In the genomic region with DNA sequence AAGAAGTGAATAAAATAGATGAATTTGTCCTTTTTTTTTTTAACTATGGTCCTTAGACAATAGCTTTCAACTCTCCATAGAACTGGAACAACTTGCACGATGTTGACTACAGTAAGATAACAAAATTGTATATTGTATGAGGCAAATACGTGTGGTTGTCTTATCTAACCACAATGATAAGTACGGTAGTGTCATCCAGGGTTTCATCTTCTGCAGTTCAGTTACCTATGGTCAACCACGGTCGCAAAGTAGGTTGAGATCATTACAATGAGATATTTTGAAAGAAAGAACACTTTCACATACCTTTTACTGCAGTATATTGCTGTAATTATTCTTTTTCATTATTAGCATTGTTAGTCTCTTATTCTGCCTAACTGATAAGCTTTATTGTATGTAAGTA, we compare ENCODE assay signal across 18 cellular contexts.
DNase-seq lines count a peak whose midpoint lies in the region; ATAC-seq and TF ChIP-seq lines count a peak whose summit lies in the region.
"Had no signal": no experiment of that assay in that cellular context is flagged by ENCODE, and none has a peak within 500 bp of the region (broad histone marks: within the 10 kb centered on the region; RNA-seq: fewer than 3 reads in every experiment).

No MANE protein-coding gene starts in this region.

- ATAC-seq in activated T-cell treated with anti-CD3 and anti-CD28 coated beads, Interleukin-2, amount 50 U/mL, for 72 hours (replicated peaks in 1 of 2): peak; percentile 50 to 60
- no peak for ATAC-seq in activated CD8-positive, alpha-beta T cell treated with anti-CD3 and anti-CD28 coated beads for 36 hours
- ATAC-seq in effector memory CD8-positive, alpha-beta T cell (replicated peaks): peak; percentile 43
- ATAC-seq in stimulated activated naive CD8-positive, alpha-beta T cell treated with anti-CD3 and anti-CD28 coated beads, Interleukin-15, amount 100 ng/mL, for 72 hours: peak; percentile 87
- ATAC-seq: CD8-positive, alpha-beta T cell; GM12878 had no signal

- peaks cover 26% of the 10 kb centered on the region for H3K4me1 Mint-ChIP-seq in activated T-cell treated with anti-CD3 and anti-CD28 coated beads, Interleukin-2, amount 50 U/mL, for 72 hours (ENCODE audit: low read depth)
- peaks cover 22% of the 10 kb centered on the region for H3K4me1 Mint-ChIP-seq in activated T-cell treated with anti-CD3 and anti-CD28 coated beads, Interleukin-2, amount 50 U/mL, for 24 hours (ENCODE audit: low read depth)
- peaks cover 5% of the 10 kb centered on the region for H3K4me1 Mint-ChIP-seq in activated CD8-positive, alpha-beta T cell treated with anti-CD3 and anti-CD28 coated beads for 36 hours (ENCODE audit: low read depth)
- peaks cover 0 to 4% of the 10 kb centered on the region in 2 donors for H3K4me1 Mint-ChIP-seq in effector memory CD8-positive, alpha-beta T cell (ENCODE audit: low read depth in 2 of 2)
- peaks cover 16% of the 10 kb centered on the region for H3K4me1 Mint-ChIP-seq in stimulated activated naive CD8-positive, alpha-beta T cell treated with anti-CD3 and anti-CD28 coated beads, Interleukin-15, amount 100 ng/mL, for 72 hours
- no peaks in the 10 kb centered on the region for H3K4me1 Mint-ChIP-seq in neural progenitor cell
- H3K4me1 Mint-ChIP-seq: B cell had no signal

- no peak overlapping the region for H3K4me3 Mint-ChIP-seq in activated T-cell treated with anti-CD3 and anti-CD28 coated beads, Interleukin-2, amount 50 U/mL, for 72 hours
- H3K4me3 Mint-ChIP-seq in activated T-cell treated with anti-CD3 and anti-CD28 coated beads, Interleukin-2, amount 50 U/mL, for 24 hours: no peak overlapping the region
- no peak overlapping the region for H3K4me3 Mint-ChIP-seq in activated CD8-positive, alpha-beta T cell treated with anti-CD3 and anti-CD28 coated beads for 36 hours
- H3K4me3 Mint-ChIP-seq in effector memory CD8-positive, alpha-beta T cell: no peak overlapping the region
- H3K4me3 Mint-ChIP-seq in stimulated activated naive CD8-positive, alpha-beta T cell treated with anti-CD3 and anti-CD28 coated beads, Interleukin-15, amount 100 ng/mL, for 72 hours: no peak overlapping the region
- H3K4me3 Mint-ChIP-seq in neural progenitor cell: no peak overlapping the region
- H3K4me3 Mint-ChIP-seq: B cell; CD8-positive, alpha-beta T cell; H9 had no signal

- CTCF ChIA-PET in activated CD8-positive, alpha-beta T cell treated with anti-CD3 and anti-CD28 coated beads for 36 hours (lab: Charles Lee): no interaction called here

- H3K27ac Mint-ChIP-seq in activated T-cell treated with anti-CD3 and anti-CD28 coated beads, Interleukin-2, amount 50 U/mL, for 72 hours: no peak overlapping the region
- H3K27ac Mint-ChIP-seq in activated T-cell treated with anti-CD3 and anti-CD28 coated beads, Interleukin-2, amount 50 U/mL, for 24 hours: no peak overlapping the region
- H3K27ac Mint-ChIP-seq in activated CD8-positive, alpha-beta T cell treated with anti-CD3 and anti-CD28 coated beads for 36 hours: no peak overlapping the region
- no peak overlapping the region for H3K27ac Mint-ChIP-seq in effector memory CD8-positive, alpha-beta T cell
- H3K27ac Mint-ChIP-seq in stimulated activated naive CD8-positive, alpha-beta T cell treated with anti-CD3 and anti-CD28 coated beads, Interleukin-15, amount 100 ng/mL, for 72 hours: no peak overlapping the region
- no peak overlapping the region for H3K27ac Mint-ChIP-seq in neural progenitor cell
- H3K27ac Mint-ChIP-seq: B cell; CD8-positive, alpha-beta T cell; H9 had no signal

- H3F3A ChIP-seq in neural progenitor cell (ENCODE audit: low read depth): no peaks in the 10 kb centered on the region

- H3K79me2 ChIP-seq in neural progenitor cell (ENCODE audit: low read depth): no peaks in the 10 kb centered on the region

- no peak for TF ChIP-seq CTCF in activated CD8-positive, alpha-beta T cell treated with anti-CD3 and anti-CD28 coated beads for 36 hours (IDR thresholded peaks at IDR 0.05)
- no peak for TF ChIP-seq CTCF in neural progenitor cell (IDR thresholded peaks at IDR 0.05)

- H3K27me3 ChIP-seq in neural progenitor cell: no peaks in the 10 kb centered on the region
- H3K27me3 ChIP-seq: BLaER1 treated with 17β-estradiol and CSF1 and Interleukin-3, amounts not matched to agents 10 nM and 100 nM had no signal

- H2AFZ ChIP-seq in neural progenitor cell (replicated peaks): no peak overlapping the region

- H3K9me3 ChIP-seq in neural progenitor cell (ENCODE audit: low read depth): no peaks in the 10 kb centered on the region
- H3K9me3 ChIP-seq: BLaER1 treated with 17β-estradiol and CSF1 and Interleukin-3, amounts not matched to agents 10 nM and 100 nM had no signal

- intact Hi-C loops in activated CD8-positive, alpha-beta T cell treated with anti-CD3 and anti-CD28 coated beads for 36 hours (cut with micrococcal nuclease): no loop called here

- H3K4me3 ChIP-seq in neural progenitor cell: no peak overlapping the region
- H3K4me3 ChIP-seq: BLaER1 treated with 17β-estradiol and CSF1 and Interleukin-3, amounts not matched to agents 10 nM and 100 nM; GM12878 had no signal

- no peak overlapping the region for H3K27ac ChIP-seq in neural progenitor cell
- H3K27ac ChIP-seq: BLaER1 treated with 17β-estradiol and CSF1 and Interleukin-3, amounts not matched to agents 10 nM and 100 nM had no signal

- peaks cover 0 to 2% of the 10 kb centered on the region in 2 donors for H3K9me3 Mint-ChIP-seq in activated T-cell treated with anti-CD3 and anti-CD28 coated beads, Interleukin-2, amount 50 U/mL, for 72 hours
- no peaks in the 10 kb centered on the region for H3K9me3 Mint-ChIP-seq in activated T-cell treated with anti-CD3 and anti-CD28 coated beads, Interleukin-2, amount 50 U/mL, for 24 hours
- H3K9me3 Mint-ChIP-seq in activated CD8-positive, alpha-beta T cell treated with anti-CD3 and anti-CD28 coated beads for 36 hours: no peaks in the 10 kb centered on the region
- peaks cover 0 to 1% of the 10 kb centered on the region in 2 donors for H3K9me3 Mint-ChIP-seq in effector memory CD8-positive, alpha-beta T cell
- H3K9me3 Mint-ChIP-seq in stimulated activated naive CD8-positive, alpha-beta T cell treated with anti-CD3 and anti-CD28 coated beads, Interleukin-15, amount 100 ng/mL, for 72 hours: no peaks in the 10 kb centered on the region
- no peaks in the 10 kb centered on the region for H3K9me3 Mint-ChIP-seq in neural progenitor cell
- H3K9me3 Mint-ChIP-seq: H9 had no signal

- no peaks in the 10 kb centered on the region for H3K4me1 ChIP-seq in neural progenitor cell

- no peaks in the 10 kb centered on the region for H3K36me3 Mint-ChIP-seq in activated T-cell treated with anti-CD3 and anti-CD28 coated beads, Interleukin-2, amount 50 U/mL, for 72 hours (ENCODE audit: insufficient read depth in 2 of 2)
- H3K36me3 Mint-ChIP-seq in activated T-cell treated with anti-CD3 and anti-CD28 coated beads, Interleukin-2, amount 50 U/mL, for 24 hours (ENCODE audit: low read depth): no peaks in the 10 kb centered on the region
- H3K36me3 Mint-ChIP-seq in activated CD8-positive, alpha-beta T cell treated with anti-CD3 and anti-CD28 coated beads for 36 hours (ENCODE audit: low read depth): no peaks in the 10 kb centered on the region
- H3K36me3 Mint-ChIP-seq in effector memory CD8-positive, alpha-beta T cell (ENCODE audit: insufficient read depth): no peaks in the 10 kb centered on the region
- H3K36me3 Mint-ChIP-seq in neural progenitor cell: peaks cover 2% of the 10 kb centered on the region
- H3K36me3 Mint-ChIP-seq: CD8-positive, alpha-beta T cell had no signal

- peak in 1 of 2 donors; percentile 6 for DNase-seq in activated T-cell treated with anti-CD3 and anti-CD28 coated beads, Interleukin-2, amount 50 U/mL, for 72 hours
- no peak for DNase-seq in activated T-cell treated with anti-CD3 and anti-CD28 coated beads, Interleukin-2, amount 50 U/mL, for 24 hours
- DNase-seq in activated CD8-positive, alpha-beta T cell treated with anti-CD3 and anti-CD28 coated beads for 36 hours: peak; percentile 5
- no peak for DNase-seq in effector memory CD8-positive, alpha-beta T cell
- DNase-seq in stimulated activated naive CD8-positive, alpha-beta T cell treated with anti-CD3 and anti-CD28 coated beads, Interleukin-15, amount 100 ng/mL, for 72 hours: peak in 1 of 2 donors; percentile 17
- DNase-seq in H4 (ENCODE audit: low spot score): no peak
- no peak for DNase-seq in germinal center (ENCODE audit: low spot score)
- DNase-seq in neural progenitor cell (ENCODE audit: low spot score): no peak
- DNase-seq: 8988T; Calu3; CD8-positive, alpha-beta T cell; DND-41; EL; GOT3; H9 had no signal

- H3K27me3 Mint-ChIP-seq in activated T-cell treated with anti-CD3 and anti-CD28 coated beads, Interleukin-2, amount 50 U/mL, for 72 hours (ENCODE audit: low read depth): no peaks in the 10 kb centered on the region
- no peaks in the 10 kb centered on the region for H3K27me3 Mint-ChIP-seq in activated T-cell treated with anti-CD3 and anti-CD28 coated beads, Interleukin-2, amount 50 U/mL, for 24 hours
- no peaks in the 10 kb centered on the region for H3K27me3 Mint-ChIP-seq in activated CD8-positive, alpha-beta T cell treated with anti-CD3 and anti-CD28 coated beads for 36 hours
- H3K27me3 Mint-ChIP-seq in effector memory CD8-positive, alpha-beta T cell: peaks cover 0 to 4% of the 10 kb centered on the region in 2 donors
- H3K27me3 Mint-ChIP-seq in stimulated activated naive CD8-positive, alpha-beta T cell treated with anti-CD3 and anti-CD28 coated beads, Interleukin-15, amount 100 ng/mL, for 72 hours: no peaks in the 10 kb centered on the region
- H3K27me3 Mint-ChIP-seq in neural progenitor cell (ENCODE audit: insufficient read depth, low read depth): no peaks in the 10 kb centered on the region
- H3K27me3 Mint-ChIP-seq: B cell had no signal

- H3K4me2 ChIP-seq in neural progenitor cell: no peak overlapping the region
- H3K4me2 ChIP-seq: BLaER1 treated with 17β-estradiol and CSF1 and Interleukin-3, amounts not matched to agents 10 nM and 100 nM had no signal

- H3K36me3 ChIP-seq in neural progenitor cell: no peaks in the 10 kb centered on the region
- H3K36me3 ChIP-seq: BLaER1 treated with 17β-estradiol and CSF1 and Interleukin-3, amounts not matched to agents 10 nM and 100 nM had no signal

- no peak overlapping the region for H3K9ac ChIP-seq in neural progenitor cell
- H3K9ac ChIP-seq: BLaER1 treated with 17β-estradiol and CSF1 and Interleukin-3, amounts not matched to agents 10 nM and 100 nM had no signal

- POLR2A ChIA-PET in activated CD8-positive, alpha-beta T cell treated with anti-CD3 and anti-CD28 coated beads for 36 hours (lab: Charles Lee): no interaction called here

- H4K20me1 ChIP-seq in neural progenitor cell (ENCODE audit: low read depth): no peaks in the 10 kb centered on the region
- H4K20me1 ChIP-seq: BLaER1 treated with 17β-estradiol and CSF1 and Interleukin-3, amounts not matched to agents 10 nM and 100 nM had no signal
